Comparison of ENCODE assay signal across 19 cellular contexts in the genomic region with DNA sequence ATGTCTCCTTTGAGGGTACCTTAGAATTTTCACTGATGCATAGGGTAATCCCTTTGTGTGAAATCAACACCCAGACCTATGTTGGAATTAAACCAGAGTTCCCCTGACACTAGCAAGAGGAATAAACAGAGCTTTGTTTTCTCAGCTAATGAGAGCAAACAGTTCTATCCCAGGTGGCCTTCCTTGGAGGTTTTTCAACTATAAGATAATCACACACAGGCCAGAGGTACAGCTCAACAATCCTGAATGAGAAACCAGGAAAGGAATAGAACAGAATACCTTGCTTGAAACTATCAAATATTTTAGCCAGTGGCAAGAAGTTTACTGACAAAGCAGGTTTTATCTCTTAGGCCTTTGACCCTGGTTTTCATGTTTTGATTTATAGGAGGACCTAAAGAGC.
"Had no signal": no experiment of that assay in that cellular context is flagged by ENCODE, and none has a peak within 500 bp of the region (broad histone marks: within the 10 kb centered on the region; RNA-seq: fewer than 3 reads in every experiment).

No MANE protein-coding gene starts in this region.

- DNase-seq: activated CD4-positive, alpha-beta T cell treated with anti-CD3 and anti-CD28 coated beads, Interleukin-2, amount 10 ng/mL, durations not matched to agents 24 days and 14 days; activated CD8-positive, alpha-beta T cell treated with anti-CD3 and anti-CD28 coated beads for 36 hours; activated naive CD4-positive, alpha-beta T cell treated with Interleukin-2 at 50 U/mL for 16 hours; activated naive CD8-positive, alpha-beta T cell treated with anti-CD3 and anti-CD28 coated beads, Interleukin-2, amount 10 ng/mL, durations not matched to agents 7 days and 5 days; activated T-cell treated with anti-CD3 and anti-CD28 coated beads, Interleukin-2, amount 50 U/mL, for 1 hour; amygdala; dermis blood vessel endothelial cell; effector memory CD4-positive, alpha-beta T cell; heart left ventricle; left ventricle myocardium superior; occipital lobe; stimulated activated CD4-positive, alpha-beta T cell treated with anti-CD3 and anti-CD28 coated beads, Interleukin-2, amount 100 ng/mL, for 24 hours; stimulated activated naive CD8-positive, alpha-beta T cell treated with anti-CD3 and anti-CD28 coated beads, Interleukin-15, Interleukin-2, amounts not matched to agents 100 U/mL and 50 U/mL, for 24 hours; substantia nigra; tibial artery had no signal

- H3K27ac ChIP-seq: esophagus muscularis mucosa, gastroesophageal sphincter, heart left ventricle, right atrium auricular region, tibial artery had no signal

- H3K27me3 ChIP-seq: esophagus muscularis mucosa, gastroesophageal sphincter, right atrium auricular region, tibial artery had no signal

- FAIRE-seq: endothelial cell of umbilical vein had no signal

- H3K36me3 ChIP-seq: esophagus muscularis mucosa, gastroesophageal sphincter, heart left ventricle, right atrium auricular region, tibial artery had no signal

- H3K4me1 ChIP-seq: esophagus muscularis mucosa, gastroesophageal sphincter, heart left ventricle, right atrium auricular region, tibial artery had no signal

- H3K4me3 ChIP-seq: esophagus muscularis mucosa, gastroesophageal sphincter, heart left ventricle, right atrium auricular region, tibial artery had no signal

- H3K9me3 ChIP-seq: gastroesophageal sphincter had no signal
